Comparison of ENCODE assay signal across 17 cellular contexts in genomic region chr1:51953079-51953478, GRCh38. TPM values are rescaled to one million over a fixed set of nuclear protein-coding genes. Genes with fewer than 3 reads are reported as not detected.
A peak's percentile ranks its signal among the peaks of the same experiment; 100 is the strongest.
DNase-seq lines count a peak whose midpoint lies in the region; ATAC-seq and TF ChIP-seq lines count a peak whose summit lies in the region.
"Had no signal": no experiment of that assay in that cellular context is flagged by ENCODE, and none has a peak within 500 bp of the region (broad histone marks: within the 10 kb centered on the region; RNA-seq: fewer than 3 reads in every experiment).

No MANE protein-coding gene starts in this region.

- H3K36me3 ChIP-seq in osteoblast (ENCODE audit: insufficient read depth, low read length): no peaks in the 10 kb centered on the region
- H3K36me3 ChIP-seq: sigmoid colon, upper lobe of right lung had no signal

- TF ChIP-seq CTCF in progenitor cell of endocrine pancreas (IDR thresholded peaks at IDR 0.05; ENCODE audit: unreplicated experiment): no peak
- no peak for TF ChIP-seq CTCF in osteoblast (IDR thresholded peaks at IDR 0.05; ENCODE audit: extremely low read depth, low read depth, low read length)

- no peak for ATAC-seq in activated T-cell treated with anti-CD3 and anti-CD28 coated beads, Interleukin-2, amount 50 U/mL, for 4 hours
- ATAC-seq: naive thymus-derived CD4-positive, alpha-beta T cell; upper lobe of right lung had no signal

- H3K27me3 Mint-ChIP-seq in progenitor cell of endocrine pancreas: no peaks in the 10 kb centered on the region
- no peaks in the 10 kb centered on the region for H3K27me3 Mint-ChIP-seq in activated T-cell treated with anti-CD3 and anti-CD28 coated beads, Interleukin-2, amount 50 U/mL, for 4 hours (ENCODE audit: low read depth)
- H3K27me3 Mint-ChIP-seq: activated CD4-positive, alpha-beta T cell treated with anti-CD3 and anti-CD28 coated beads, Interleukin-2, amount 10 ng/mL, durations not matched to agents 7 days and 5 days had no signal

- peaks cover 23% of the 10 kb centered on the region for H3K4me1 ChIP-seq in osteoblast (ENCODE audit: insufficient read depth, low read length)
- H3K4me1 ChIP-seq: sigmoid colon, upper lobe of right lung had no signal

- no peak overlapping the region for H3K4me3 ChIP-seq in osteoblast (ENCODE audit: insufficient read depth, low read length)
- H3K4me3 ChIP-seq: sigmoid colon, upper lobe of right lung had no signal

- no peak overlapping the region for H3K27ac ChIP-seq in osteoblast (ENCODE audit: low read depth, low read length)
- H3K27ac ChIP-seq: sigmoid colon, upper lobe of right lung had no signal

- H4K20me1 ChIP-seq in osteoblast (ENCODE audit: insufficient read depth, low read length): no peaks in the 10 kb centered on the region

- no peak overlapping the region for H3K4me2 ChIP-seq in osteoblast (ENCODE audit: insufficient read depth, low read length)

- H3K4me3 Mint-ChIP-seq in progenitor cell of endocrine pancreas (ENCODE audit: low read depth): no peak overlapping the region
- H3K4me3 Mint-ChIP-seq in activated T-cell treated with anti-CD3 and anti-CD28 coated beads, Interleukin-2, amount 50 U/mL, for 4 hours: no peak overlapping the region
- H3K4me3 Mint-ChIP-seq: activated CD4-positive, alpha-beta T cell treated with anti-CD3 and anti-CD28 coated beads, Interleukin-2, amount 10 ng/mL, durations not matched to agents 7 days and 5 days; naive thymus-derived CD4-positive, alpha-beta T cell had no signal

- no peaks in the 10 kb centered on the region for H3K9me3 Mint-ChIP-seq in progenitor cell of endocrine pancreas (ENCODE audit: low read depth)
- no peaks in the 10 kb centered on the region for H3K9me3 Mint-ChIP-seq in activated T-cell treated with anti-CD3 and anti-CD28 coated beads, Interleukin-2, amount 50 U/mL, for 4 hours
- H3K9me3 Mint-ChIP-seq: activated CD4-positive, alpha-beta T cell treated with anti-CD3 and anti-CD28 coated beads, Interleukin-2, amount 10 ng/mL, durations not matched to agents 7 days and 5 days had no signal

- peak overlapping the region; percentile 87 for H3K27ac Mint-ChIP-seq in progenitor cell of endocrine pancreas
- H3K27ac Mint-ChIP-seq: activated CD4-positive, alpha-beta T cell treated with anti-CD3 and anti-CD28 coated beads, Interleukin-2, amount 10 ng/mL, durations not matched to agents 7 days and 5 days; naive thymus-derived CD4-positive, alpha-beta T cell had no signal

- H3K79me2 ChIP-seq in osteoblast (ENCODE audit: insufficient read depth, low read length): peaks cover 20% of the 10 kb centered on the region

- no peaks in the 10 kb centered on the region for H3K9me3 ChIP-seq in osteoblast (ENCODE audit: low read depth, low read length)
- H3K9me3 ChIP-seq: sigmoid colon, upper lobe of right lung had no signal

- peak; percentile 29 for DNase-seq in Daoy (ENCODE audit: low read depth)
- DNase-seq in HT1080 (ENCODE audit: low read depth): peak; percentile 74
- DNase-seq in NCI-H2171 treated with DMSO at 0.1 percent for 48 hours (lab: John Stamatoyannopoulos, UW): peak; percentile 94
- no peak for DNase-seq in progenitor cell of endocrine pancreas (ENCODE audit: low spot score, unreplicated experiment)
- DNase-seq in NCI-H748 (lab: John Stamatoyannopoulos, UW; ENCODE audit: unreplicated experiment): no peak
- no peak for DNase-seq in activated T-cell treated with anti-CD3 and anti-CD28 coated beads, Interleukin-2, amount 50 U/mL, for 4 hours
- no peak for DNase-seq in osteoblast (ENCODE audit: insufficient read length, low spot score, missing footprints)
- DNase-seq: activated CD4-positive, alpha-beta T cell treated with anti-CD3 and anti-CD28 coated beads, Interleukin-2, amount 10 ng/mL, durations not matched to agents 7 days and 5 days; activated gamma-delta T cell; amniotic stem cell; hippocampal formation; islet precursor cell; Kasumi-1; naive thymus-derived CD4-positive, alpha-beta T cell; NCI-H510A treated with DMSO at 0.1 percent for 48 hours; sigmoid colon; upper lobe of right lung had no signal

- peaks cover 26% of the 10 kb centered on the region for H3K36me3 Mint-ChIP-seq in progenitor cell of endocrine pancreas (ENCODE audit: insufficient read depth)
- H3K36me3 Mint-ChIP-seq in activated T-cell treated with anti-CD3 and anti-CD28 coated beads, Interleukin-2, amount 50 U/mL, for 4 hours (ENCODE audit: insufficient read depth): no peaks in the 10 kb centered on the region

- no peak overlapping the region for H2AFZ ChIP-seq in osteoblast (ENCODE audit: low read length)

- H3K4me1 Mint-ChIP-seq in progenitor cell of endocrine pancreas (ENCODE audit: low read depth): peaks cover 16% of the 10 kb centered on the region
- H3K4me1 Mint-ChIP-seq in activated T-cell treated with anti-CD3 and anti-CD28 coated beads, Interleukin-2, amount 50 U/mL, for 4 hours (ENCODE audit: low read depth): no peaks in the 10 kb centered on the region

- no peaks in the 10 kb centered on the region for H3K27me3 ChIP-seq in osteoblast (ENCODE audit: insufficient read depth, low read length)
- H3K27me3 ChIP-seq: sigmoid colon had no signal

RNA-seq across cellular contexts. Expression of gene RAB3B, which starts 37.4 kb away (rescaled TPM):
- 2.2 and 2.7 TPM in 2 replicates for total RNA-seq in Daoy (2014; rRNA removed; shearing (Covaris generic))
- total RNA-seq in HT1080 (2014; rRNA removed; shearing (Covaris generic)): 20.5 and 23.3 TPM in 2 replicates
- polyA plus RNA-seq in HT1080 (2015; cell fraction: cytosol; rRNA removed): 14.1 and 19.8 TPM in 2 replicates
- polyA plus RNA-seq in HT1080 (2015; cell fraction: nucleus; rRNA removed): 18.0 and 19.2 TPM in 2 replicates
- total RNA-seq in progenitor cell of endocrine pancreas (86.2 and 87.1 TPM in 2 replicates), osteoblast (14.5 and 21.2 TPM in 2 replicates)
- total RNA-seq in activated T-cell treated with anti-CD3 and anti-CD28 coated beads, Interleukin-2, amount 50 U/mL, for 4 hours: under 1 TPM; 0.05 to 0.11 (median 0.08) TPM
- total RNA-seq: upper lobe of right lung had no signal
- polyA plus RNA-seq: naive thymus-derived CD4-positive, alpha-beta T cell had no signal

Comparison
In these comparisons a context has a peak if more than half of its experiments do, and no peak if none do; other contexts are left out.
1. DNase-seq: peak in Daoy (single experiment), HT1080 (single experiment) and NCI-H2171 treated with DMSO at 0.1 percent for 48 hours (single experiment); none in progenitor cell of endocrine pancreas (single experiment), NCI-H748 (single experiment), activated T-cell treated with anti-CD3 and anti-CD28 coated beads, Interleukin-2, amount 50 U/mL, for 4 hours (single experiment) and osteoblast (single experiment).